1 cellular context compared by ENCODE assay signal in genomic region chr22:29799217-29799680, GRCh38.
A peak's percentile ranks its signal among the peaks of the same experiment; 100 is the strongest.
TF ChIP-seq lines count a peak whose summit lies in the region.

No MANE protein-coding gene starts in this region.

TF ChIP-seq in endothelial cell of umbilical vein, 7 proteins besides CTCF, POLR2A, EP300 and RAD21 (continued from another document):
- TF ChIP-seq FOS (IDR thresholded peaks at IDR 0.05; ENCODE audit: borderline replicate concordance, insufficient read depth, low read length) (no peak), JUN (IDR thresholded peaks at IDR 0.05; ENCODE audit: borderline replicate concordance, insufficient read depth, insufficient read length, low read depth) (peak; percentile 41), POLR2AphosphoS5 (IDR thresholded peaks at IDR 0.05; ENCODE audit: insufficient read depth, low read depth, low read length) (peak; percentile 71)
